ENCODE assay signal across 14 cellular contexts in genomic region chr2:233245406-233245805, GRCh38.
"Had no signal": no experiment of that assay in that cellular context is flagged by ENCODE, and none has a peak within 500 bp of the region (broad histone marks: within the 10 kb centered on the region; RNA-seq: fewer than 3 reads in every experiment).

No MANE protein-coding gene starts in this region.

- DNase-seq: activated CD4-positive, alpha-beta T cell treated with anti-CD3 and anti-CD28 coated beads, Interleukin-2, amount 50 U/mL, for 48 hours; activated CD8-positive, alpha-beta memory T cell treated with anti-CD3 and anti-CD28 coated beads, Interleukin-2, amount 10 ng/mL, durations not matched to agents 7 days and 5 days; activated gamma-delta T cell; activated T-cell treated with anti-CD3 and anti-CD28 coated beads, Interleukin-2, amount 50 U/mL, for 4 hours; caudate nucleus; colonic mucosa; gastrocnemius medialis; kidney; posterior cingulate gyrus; right cardiac atrium; small intestine had no signal

- H3K27ac Mint-ChIP-seq: activated CD8-positive, alpha-beta memory T cell treated with anti-CD3 and anti-CD28 coated beads, Interleukin-2, amount 10 ng/mL, durations not matched to agents 7 days and 5 days; T-helper 2 cell treated with Interferon-gamma antibody and Interleukin-4, amounts not matched to agents 5 μg/mL and 100 μg/mL, for 36 hours had no signal

- ATAC-seq: activated CD4-positive, CD25-positive, alpha-beta regulatory T cell treated with anti-CD3 and anti-CD28 coated beads, Interleukin-2, amount 50 U/mL, for 24 hours; activated CD8-positive, alpha-beta memory T cell treated with anti-CD3 and anti-CD28 coated beads, Interleukin-2, amount 10 ng/mL, durations not matched to agents 7 days and 5 days; activated T-cell treated with anti-CD3 and anti-CD28 coated beads, Interleukin-2, amount 50 U/mL, for 4 hours; gastrocnemius medialis; right cardiac atrium had no signal

- H3K27ac ChIP-seq: colonic mucosa, gastrocnemius medialis, tibial nerve had no signal

- FAIRE-seq: kidney, small intestine had no signal

- H3K4me3 Mint-ChIP-seq: activated CD8-positive, alpha-beta memory T cell treated with anti-CD3 and anti-CD28 coated beads, Interleukin-2, amount 10 ng/mL, durations not matched to agents 7 days and 5 days; activated T-cell treated with anti-CD3 and anti-CD28 coated beads, Interleukin-2, amount 50 U/mL, for 4 hours; T-helper 2 cell treated with Interferon-gamma antibody and Interleukin-4, amounts not matched to agents 5 μg/mL and 100 μg/mL, for 36 hours had no signal

- H3K36me3 ChIP-seq: colonic mucosa, gastrocnemius medialis, tibial nerve had no signal

- H3K27me3 ChIP-seq: colonic mucosa, gastrocnemius medialis, tibial nerve had no signal

- H3K4me1 ChIP-seq: colonic mucosa, gastrocnemius medialis had no signal

- H3K9me3 Mint-ChIP-seq: activated T-cell treated with anti-CD3 and anti-CD28 coated beads, Interleukin-2, amount 50 U/mL, for 4 hours; T-helper 2 cell treated with Interferon-gamma antibody and Interleukin-4, amounts not matched to agents 5 μg/mL and 100 μg/mL, for 36 hours had no signal

- H3K27me3 Mint-ChIP-seq: activated CD8-positive, alpha-beta memory T cell treated with anti-CD3 and anti-CD28 coated beads, Interleukin-2, amount 10 ng/mL, durations not matched to agents 7 days and 5 days had no signal

- H3K9me3 ChIP-seq: colonic mucosa, gastrocnemius medialis, tibial nerve had no signal

- H3K4me3 ChIP-seq: colonic mucosa, gastrocnemius medialis, tibial nerve had no signal
